22 cellular contexts compared by ENCODE assay signal in the genomic region with DNA sequence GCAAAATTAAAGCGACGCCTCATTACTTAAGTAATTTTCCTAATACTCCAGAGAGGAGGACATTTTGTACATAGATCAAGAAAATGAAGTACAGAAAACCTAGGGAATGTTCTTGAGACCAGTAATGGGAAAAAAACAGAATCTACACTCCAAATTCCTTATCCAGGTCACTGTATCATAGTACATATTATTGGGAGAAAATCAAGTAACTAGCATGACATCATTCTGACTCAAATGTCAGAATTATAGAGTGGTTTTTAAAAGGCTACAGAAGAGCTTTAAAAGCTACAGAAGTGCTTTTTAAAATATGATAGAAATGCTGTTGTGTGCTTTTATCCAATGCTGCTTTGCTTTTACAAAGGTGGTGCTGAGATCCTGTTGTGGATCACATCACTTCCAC.
DNase-seq lines count a peak whose midpoint lies in the region; ATAC-seq and TF ChIP-seq lines count a peak whose summit lies in the region.
"Had no signal": no experiment of that assay in that cellular context is flagged by ENCODE, and none has a peak within 500 bp of the region (broad histone marks: within the 10 kb centered on the region; RNA-seq: fewer than 3 reads in every experiment).

No MANE protein-coding gene starts in this region.

- POLR2A ChIA-PET in HEK293 (lab: Yijun Ruan, JAX), result no interaction called here
- POLR2A ChIA-PET in SK-N-SH (lab: Yijun Ruan, JAX), result no interaction called here

- intact Hi-C loops in adrenal gland (cut with DNase I) (no loop called here), head of caudate nucleus (cut with DNase I) (no loop called here)

- no peak for TF ChIP-seq CTCF in HEK293 (tag by site-specific recombination; IDR thresholded peaks at IDR 0.05)
- no peak for TF ChIP-seq CTCF in SK-N-SH (IDR thresholded peaks at IDR 0.05)
- TF ChIP-seq CTCF in fibroblast of mammary gland (conservative IDR thresholded peaks at IDR 0.05; ENCODE audit: control insufficient read depth, insufficient read depth, low read depth, low read length), result no peak
- TF ChIP-seq CTCF in adrenal gland (IDR thresholded peaks at IDR 0.05), result no peak

- peak; percentile 23 for DNase-seq in DMS79 (lab: John Stamatoyannopoulos, UW)
- no peak for DNase-seq in SK-N-SH
- DNase-seq in fibroblast of mammary gland (ENCODE audit: low read depth), result peak; percentile 59
- no peak for DNase-seq in adrenal gland
- DNase-seq in head of caudate nucleus, result no peak
- DNase-seq: Calu3; CD8-positive, alpha-beta T cell; DMS53; Karpas-422; MG63; NCI-H1092; NCI-H2227 treated with DMSO at 0.1 percent for 48 hours; NCI-H510A treated with DMSO at 0.1 percent for 48 hours; NCI-H774; Right ventricle myocardium superior; T-cell had no signal

- WGBS in SK-N-SH (ENCODE audit: low lambda C conversion rate), result 95% methylated on average over 2 of the region's 2 CpGs
- WGBS in adrenal gland, 4 donors, result 94 to 100% (median 95%) methylated on average over 2 of the region's 2 CpGs

- CTCF ChIA-PET in HEK293 (lab: Yijun Ruan, JAX) (interaction anchor here (0.6 to 1.1 kb wide), 2 partner anchors 14 to 16 kb away, joined by 3 read pairs; no protein-coding TSS in a partner anchor), SK-N-SH (lab: Yijun Ruan, JAX) (interaction anchor here (0.6 to 2.4 kb wide), 5 partner anchors 10 to 196 kb away, joined by 3 to 25 read pairs (median 9); no protein-coding TSS in a partner anchor)

- H4K20me1 ChIP-seq in SK-N-SH (ENCODE audit: insufficient read depth), result no peaks in the 10 kb centered on the region
- H4K20me1 ChIP-seq: BLaER1 treated with 17β-estradiol and CSF1 and Interleukin-3, amounts not matched to agents 10 nM and 100 nM had no signal

- TF ChIP-seq EP300 in SK-N-SH (IDR thresholded peaks at IDR 0.05; ENCODE audit: borderline replicate concordance in 1 of 2, low read depth in 1 of 2, low read length in 1 of 2), result no peak

- H3K9me3 ChIP-seq in HEK293 (ENCODE audit: control insufficient read depth, insufficient read depth, low read depth, low read length) (no peaks in the 10 kb centered on the region), SK-N-SH (no peaks in the 10 kb centered on the region), adrenal gland (replicated peaks in 1 of 3) (no peaks in the 10 kb centered on the region)
- H3K9me3 ChIP-seq: A549; BLaER1 treated with 17β-estradiol and CSF1 and Interleukin-3, amounts not matched to agents 10 nM and 100 nM; HAP-1; MG63 had no signal

- H3K4me1 ChIP-seq in HEK293 (ENCODE audit: control insufficient read depth, insufficient read depth, low read length), result no peaks in the 10 kb centered on the region; the same call in 1 of the 2 replicates
- H3K4me1 ChIP-seq in SK-N-SH (ENCODE audit: control insufficient read depth in 1 of 2, insufficient read depth in 2 of 2, low read depth in 1 of 2, low read length in 1 of 2), result peaks cover 6 to 27% of the 10 kb centered on the region in 2 experiments; a peak in 3 of 4 replicates
- no peaks in the 10 kb centered on the region for H3K4me1 ChIP-seq in adrenal gland (replicated peaks in 1 of 2)

- H3K9me2 ChIP-seq in SK-N-SH, result no peaks in the 10 kb centered on the region

- H3K4me3 ChIP-seq in HEK293 (ENCODE audit: low read depth, low read length) (no peak overlapping the region), SK-N-SH (ENCODE audit: low read depth in 2 of 2, low read length in 1 of 2) (no peak overlapping the region), fibroblast of mammary gland (ENCODE audit: control insufficient read depth, low read depth, low read length) (no peak overlapping the region), adrenal gland (no peak overlapping the region)
- H3K4me3 ChIP-seq: A549; BLaER1 treated with 17β-estradiol and CSF1 and Interleukin-3, amounts not matched to agents 10 nM and 100 nM; HAP-1; MG63 had no signal

- H3K27me3 ChIP-seq in SK-N-SH (ENCODE audit: insufficient read depth), result no peaks in the 10 kb centered on the region
- H3K27me3 ChIP-seq in adrenal gland, result no peaks in the 10 kb centered on the region
- H3K27me3 ChIP-seq: BLaER1 treated with 17β-estradiol and CSF1 and Interleukin-3, amounts not matched to agents 10 nM and 100 nM; MG63 had no signal

- no peak for TF ChIP-seq RAD21 in SK-N-SH (IDR thresholded peaks at IDR 0.05; ENCODE audit: low read length)

- TF ChIP-seq POLR2A in adrenal gland (IDR thresholded peaks at IDR 0.05), result no peak

- no peak overlapping the region for H2AFZ ChIP-seq in SK-N-SH (ENCODE audit: low read depth)

- H3K79me2 ChIP-seq in SK-N-SH (ENCODE audit: insufficient read depth), result no peaks in the 10 kb centered on the region

- H3K36me3 ChIP-seq in HEK293 (ENCODE audit: control insufficient read depth in 2 of 2, insufficient read depth in 1 of 2, low read length in 2 of 2), result no peaks in the 10 kb centered on the region
- H3K36me3 ChIP-seq in SK-N-SH (replicated peaks in 1 of 2; ENCODE audit: control insufficient read depth in 1 of 2, insufficient read depth in 2 of 2, low read length in 1 of 2), result no peaks in the 10 kb centered on the region
- H3K36me3 ChIP-seq in adrenal gland (replicated peaks in 1 of 2), result no peaks in the 10 kb centered on the region
- H3K36me3 ChIP-seq: BLaER1 treated with 17β-estradiol and CSF1 and Interleukin-3, amounts not matched to agents 10 nM and 100 nM; HAP-1; MG63 had no signal

- peaks cover 4% of the 10 kb centered on the region for H3F3A ChIP-seq in SK-N-SH (replicated peaks; ENCODE audit: insufficient read depth)

- no peak overlapping the region for H3K9ac ChIP-seq in SK-N-SH
- H3K9ac ChIP-seq: BLaER1 treated with 17β-estradiol and CSF1 and Interleukin-3, amounts not matched to agents 10 nM and 100 nM had no signal

- H3K4me2 ChIP-seq in SK-N-SH, result peak overlapping the region; percentile 13; the same call in 1 of the 2 replicates
- H3K4me2 ChIP-seq: A549; BLaER1 treated with 17β-estradiol and CSF1 and Interleukin-3, amounts not matched to agents 10 nM and 100 nM had no signal

- no peak for ATAC-seq in HG03460 (IDR thresholded peaks at IDR 0.05; ENCODE audit: unreplicated experiment)
- no peak for ATAC-seq in GM19324 (IDR thresholded peaks at IDR 0.05; ENCODE audit: low FRiP score, unreplicated experiment)
- ATAC-seq: A549; CD8-positive, alpha-beta T cell; T-cell had no signal

- H3K27ac ChIP-seq in HEK293 (ENCODE audit: extremely low read depth, low read depth, low read length), result no peak overlapping the region
- H3K27ac ChIP-seq in SK-N-SH (ENCODE audit: low read depth in 2 of 2, low read length in 1 of 2), result peak overlapping the region in 1 of 2 experiments; percentile 12; a peak in 1 of 4 replicates
- H3K27ac ChIP-seq in adrenal gland, result no peak overlapping the region
- H3K27ac ChIP-seq: A549; BLaER1 treated with 17β-estradiol and CSF1 and Interleukin-3, amounts not matched to agents 10 nM and 100 nM had no signal

TF ChIP-seq in HEK293, 187 proteins besides CTCF, POLR2A, EP300 and RAD21:
- TF ChIP-seq ZNF2 (tag by site-specific recombination; IDR thresholded peaks at IDR 0.05), result no peak
- TF ChIP-seq, protein P1, sequence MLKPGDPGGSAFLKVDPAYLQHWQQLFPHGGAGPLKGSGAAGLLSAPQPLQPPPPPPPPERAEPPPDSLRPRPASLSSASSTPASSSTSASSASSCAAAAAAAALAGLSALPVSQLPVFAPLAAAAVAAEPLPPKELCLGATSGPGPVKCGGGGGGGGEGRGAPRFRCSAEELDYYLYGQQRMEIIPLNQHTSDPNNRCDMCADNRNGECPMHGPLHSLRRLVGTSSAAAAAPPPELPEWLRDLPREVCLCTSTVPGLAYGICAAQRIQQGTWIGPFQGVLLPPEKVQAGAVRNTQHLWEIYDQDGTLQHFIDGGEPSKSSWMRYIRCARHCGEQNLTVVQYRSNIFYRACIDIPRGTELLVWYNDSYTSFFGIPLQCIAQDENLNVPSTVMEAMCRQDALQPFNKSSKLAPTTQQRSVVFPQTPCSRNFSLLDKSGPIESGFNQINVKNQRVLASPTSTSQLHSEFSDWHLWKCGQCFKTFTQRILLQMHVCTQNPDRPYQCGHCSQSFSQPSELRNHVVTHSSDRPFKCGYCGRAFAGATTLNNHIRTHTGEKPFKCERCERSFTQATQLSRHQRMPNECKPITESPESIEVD (tag by site-specific recombination; IDR thresholded peaks at IDR 0.05), result peak; percentile 31; the same call in 1 of the 2 replicates
- no peak for TF ChIP-seq ZNF658 (tag by site-specific recombination; IDR thresholded peaks at IDR 0.05)

TF ChIP-seq in SK-N-SH, 30 proteins besides CTCF, POLR2A, EP300 and RAD21:
- TF ChIP-seq, protein P2, sequence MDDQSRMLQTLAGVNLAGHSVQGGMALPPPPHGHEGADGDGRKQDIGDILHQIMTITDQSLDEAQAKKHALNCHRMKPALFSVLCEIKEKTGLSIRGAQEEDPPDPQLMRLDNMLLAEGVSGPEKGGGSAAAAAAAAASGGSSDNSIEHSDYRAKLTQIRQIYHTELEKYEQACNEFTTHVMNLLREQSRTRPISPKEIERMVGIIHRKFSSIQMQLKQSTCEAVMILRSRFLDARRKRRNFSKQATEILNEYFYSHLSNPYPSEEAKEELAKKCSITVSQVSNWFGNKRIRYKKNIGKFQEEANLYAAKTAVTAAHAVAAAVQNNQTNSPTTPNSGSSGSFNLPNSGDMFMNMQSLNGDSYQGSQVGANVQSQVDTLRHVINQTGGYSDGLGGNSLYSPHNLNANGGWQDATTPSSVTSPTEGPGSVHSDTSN (IDR thresholded peaks at IDR 0.05), result 0 out of 2 replicates have a peak, but pooled peaks have one; percentile 32
- TF ChIP-seq JUND (IDR thresholded peaks at IDR 0.05), result peak; percentile 20; the same call in 1 of the 2 replicates
- TF ChIP-seq TCF12 (IDR thresholded peaks at IDR 0.05), result 0 out of 2 replicates have a peak, but pooled peaks have one; percentile 12
- no peak for TF ChIP-seq ELF1 (IDR thresholded peaks at IDR 0.05)
- TF ChIP-seq NRF1 (IDR thresholded peaks at IDR 0.05; ENCODE audit: low read depth, low read length), result no peak
- TF ChIP-seq FOSL2 (IDR thresholded peaks at IDR 0.05; ENCODE audit: borderline replicate concordance, low read depth), result peak; percentile 49; the same call in 1 of the 2 replicates

Comparison
In these comparisons a context has a peak if more than half of its experiments do, and no peak if none do; other contexts are left out.
1. DNase-seq: peak in DMS79 (single experiment) and fibroblast of mammary gland (single experiment); none in SK-N-SH (single experiment), adrenal gland (0 of 7) and head of caudate nucleus (0 of 42).